In the genomic region with DNA sequence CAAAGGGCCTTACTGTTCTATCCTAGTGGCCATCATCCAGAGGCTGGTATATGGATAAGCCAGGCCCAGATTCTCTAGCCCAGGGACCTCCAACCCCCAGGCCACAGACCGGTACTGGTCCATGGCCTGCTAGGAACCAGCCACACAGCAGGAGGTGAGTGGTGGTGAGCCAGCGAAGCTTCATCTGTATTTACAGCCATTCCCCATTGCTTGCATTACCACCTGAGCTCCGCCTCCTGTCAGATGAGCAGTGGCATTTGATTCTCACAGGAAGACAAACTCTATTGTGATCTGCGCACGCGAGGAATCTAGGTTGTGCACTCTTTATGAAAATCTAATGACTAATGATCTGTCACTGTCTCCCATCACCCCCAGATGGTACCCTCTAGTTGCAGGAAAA, we compare ENCODE assay signal across 26 cellular contexts.
"Had no signal": no experiment of that assay in that cellular context is flagged by ENCODE, and none has a peak within 500 bp of the region (broad histone marks: within the 10 kb centered on the region; RNA-seq: fewer than 3 reads in every experiment).

No MANE protein-coding gene starts in this region.

- H3K4me1 Mint-ChIP-seq: naive thymus-derived CD8-positive, alpha-beta T cell; stimulated activated naive B cell treated with anti-CD40 and anti-IgM and Interleukin-4, amounts not matched to agents 10 μg/mL and 1 μg/mL and 100 μg/mL, for 72 hours had no signal

- H3K9me3 Mint-ChIP-seq: naive thymus-derived CD8-positive, alpha-beta T cell; natural killer cell treated with Interleukin-12 subunit alpha and Interleukin-12 subunit beta and Interleukin-15 and Interleukin-18, amount 100 ng/mL, for 72 hours; stimulated activated effector memory CD8-positive, alpha-beta T cell treated with anti-CD3 and anti-CD28 coated beads, Interleukin-12 subunit alpha, Interleukin-12 subunit beta, amount 100 ng/mL, for 72 hours; stimulated activated naive B cell treated with anti-CD40 and anti-IgM and Interleukin-4, amounts not matched to agents 10 μg/mL and 1 μg/mL and 100 μg/mL, for 72 hours; stimulated activated naive CD8-positive, alpha-beta T cell treated with anti-CD3 and anti-CD28 coated beads, Interleukin-15, Interleukin-2, amounts not matched to agents 100 ng/mL and 50 ng/mL, for 24 hours had no signal

- H3K27ac Mint-ChIP-seq: naive thymus-derived CD8-positive, alpha-beta T cell; natural killer cell treated with Interleukin-12 subunit alpha and Interleukin-12 subunit beta and Interleukin-15 and Interleukin-18, amount 100 ng/mL, for 72 hours; nephron progenitor cell; progenitor cell of endocrine pancreas; stimulated activated effector memory CD8-positive, alpha-beta T cell treated with anti-CD3 and anti-CD28 coated beads, Interleukin-12 subunit alpha, Interleukin-12 subunit beta, amount 100 ng/mL, for 72 hours; stimulated activated naive B cell treated with anti-CD40 and anti-IgM and Interleukin-4, amounts not matched to agents 10 μg/mL and 1 μg/mL and 100 μg/mL, for 72 hours; stimulated activated naive CD8-positive, alpha-beta T cell treated with anti-CD3 and anti-CD28 coated beads, Interleukin-15, Interleukin-2, amounts not matched to agents 100 ng/mL and 50 ng/mL, for 24 hours; type B pancreatic cell had no signal

- H3K36me3 Mint-ChIP-seq: naive thymus-derived CD8-positive, alpha-beta T cell; natural killer cell treated with Interleukin-12 subunit alpha and Interleukin-12 subunit beta and Interleukin-15 and Interleukin-18, amount 100 ng/mL, for 72 hours; stimulated activated effector memory CD8-positive, alpha-beta T cell treated with anti-CD3 and anti-CD28 coated beads, Interleukin-12 subunit alpha, Interleukin-12 subunit beta, amount 100 ng/mL, for 72 hours; stimulated activated naive B cell treated with anti-CD40 and anti-IgM and Interleukin-4, amounts not matched to agents 10 μg/mL and 1 μg/mL and 100 μg/mL, for 72 hours; type B pancreatic cell had no signal

- DNase-seq: naive thymus-derived CD8-positive, alpha-beta T cell; nephron progenitor cell; nucleus accumbens; ovary; posterior cingulate gyrus; psoas muscle; right cardiac atrium; right lobe of liver; sigmoid colon; small intestine; stimulated activated CD4-positive, alpha-beta T cell treated with anti-CD3 and anti-CD28 coated beads, Interleukin-15, amount 100 ng/mL, for 24 hours; stimulated activated CD4-positive, alpha-beta T cell treated with anti-CD3 and anti-CD28 coated beads, Interleukin-2, amount 100 ng/mL, for 24 hours; stimulated activated CD4-positive, alpha-beta T cell treated with anti-CD3 and anti-CD28 coated beads, Interleukin-2, amount 100 ng/mL, for 48 hours; stimulated activated CD4-positive, alpha-beta T cell treated with anti-CD3 and anti-CD28 coated beads, Interleukin-4, amount 100 ng/mL, for 24 hours; stimulated activated naive B cell treated with anti-CD40 and anti-IgM and Interleukin-4, amounts not matched to agents 10 μg/mL and 1 μg/mL and 100 μg/mL, for 72 hours; stimulated activated naive CD4-positive, alpha-beta T cell treated with Interleukin-2 at 50 U/mL for 16 hours; stomach; thyroid gland; upper lobe of right lung; uterus had no signal

- ATAC-seq: naive thymus-derived CD8-positive, alpha-beta T cell; natural killer cell treated with Interleukin-12 subunit alpha and Interleukin-12 subunit beta and Interleukin-15 and Interleukin-18, amount 100 ng/mL, for 72 hours; psoas muscle; right lobe of liver; stimulated activated effector memory CD8-positive, alpha-beta T cell treated with anti-CD3 and anti-CD28 coated beads, Interleukin-12 subunit alpha, Interleukin-12 subunit beta, amount 100 ng/mL, for 72 hours; stimulated activated naive B cell treated with anti-CD40 and anti-IgM and Interleukin-4, amounts not matched to agents 10 μg/mL and 1 μg/mL and 100 μg/mL, for 72 hours; upper lobe of right lung had no signal

- H3K27me3 Mint-ChIP-seq: progenitor cell of endocrine pancreas; stimulated activated naive CD8-positive, alpha-beta T cell treated with anti-CD3 and anti-CD28 coated beads, Interleukin-15, Interleukin-2, amounts not matched to agents 100 ng/mL and 50 ng/mL, for 24 hours; type B pancreatic cell had no signal

- H3K4me3 Mint-ChIP-seq: naive thymus-derived CD8-positive, alpha-beta T cell; natural killer cell treated with Interleukin-12 subunit alpha and Interleukin-12 subunit beta and Interleukin-15 and Interleukin-18, amount 100 ng/mL, for 72 hours; nephron progenitor cell; neural crest cell; stimulated activated effector memory CD8-positive, alpha-beta T cell treated with anti-CD3 and anti-CD28 coated beads, Interleukin-12 subunit alpha, Interleukin-12 subunit beta, amount 100 ng/mL, for 72 hours; stimulated activated naive B cell treated with anti-CD40 and anti-IgM and Interleukin-4, amounts not matched to agents 10 μg/mL and 1 μg/mL and 100 μg/mL, for 72 hours; stimulated activated naive CD8-positive, alpha-beta T cell treated with anti-CD3 and anti-CD28 coated beads, Interleukin-15, Interleukin-2, amounts not matched to agents 100 ng/mL and 50 ng/mL, for 24 hours; type B pancreatic cell had no signal
